Comparison of ENCODE assay signal across 1 cellular context in the genomic region with DNA sequence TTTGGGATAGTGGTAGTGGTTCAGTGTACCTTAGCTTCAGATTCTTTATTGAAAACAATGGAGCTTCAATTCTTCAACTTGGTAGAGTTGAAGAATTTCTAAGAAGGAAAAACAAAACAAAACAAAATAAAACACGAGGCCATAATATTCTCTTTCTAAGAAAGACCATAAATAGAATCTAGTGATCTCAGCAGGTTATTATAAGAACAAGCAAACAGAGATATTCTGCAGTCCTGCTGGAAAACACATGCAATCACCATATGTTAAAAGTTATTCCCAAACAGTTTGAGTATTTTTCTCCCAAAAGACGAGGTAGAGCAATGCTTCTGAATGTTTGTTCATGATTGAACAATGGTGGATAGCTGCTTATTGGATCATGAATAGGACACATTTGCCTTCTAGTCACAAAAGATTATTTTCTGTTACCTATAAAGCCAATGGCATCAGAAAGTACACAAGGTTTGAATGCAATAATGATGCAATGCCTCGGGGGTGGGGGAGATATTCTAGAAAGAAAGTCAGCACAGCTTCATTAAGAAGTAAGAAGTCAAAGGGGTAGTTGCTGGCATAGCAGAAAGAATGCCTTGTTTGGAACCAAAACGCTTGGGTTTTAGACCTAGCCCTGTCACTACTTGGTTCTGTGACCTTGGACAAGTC.
A peak's percentile ranks its signal among the peaks of the same experiment; 100 is the strongest.
TF ChIP-seq lines count a peak whose summit lies in the region.

No MANE protein-coding gene starts in this region.

TF ChIP-seq in K562, 482 proteins besides CTCF, POLR2A, EP300 and RAD21 (continues in another document):
- TF ChIP-seq CTCFL (IDR thresholded peaks at IDR 0.05; ENCODE audit: borderline replicate concordance, insufficient read depth, low read depth, low read length, poor library complexity, severe bottlenecking) (no peak), TRIM24 (IDR thresholded peaks at IDR 0.05) (0 out of 4 replicates have a peak, but pooled peaks of 1 of the 2 experiments have one; percentile 6), ATF7 (IDR thresholded peaks at IDR 0.05) (peak; percentile 56), CEBPB (tag; IDR thresholded peaks at IDR 0.05) (peak; percentile 83), ATF3 (IDR thresholded peaks at IDR 0.05) (peak; percentile 91), ATF3 (CRISPR knock-in tag; conservative IDR thresholded peaks at IDR 0.05) (no peak), CEBPG (CRISPR knock-in tag; IDR thresholded peaks at IDR 0.05) (peak; percentile 91), CEBPG (tag; conservative IDR thresholded peaks at IDR 0.05 in 1 of 2, IDR thresholded peaks at IDR 0.05 in 1 of 2) (peak; percentile 95), CUX1 (CRISPR knock-in tag; IDR thresholded peaks at IDR 0.05) (no peak), ARID4B (CRISPR knock-in tag; IDR thresholded peaks at IDR 0.05) (no peak), NR2C2 (CRISPR knock-in tag; IDR thresholded peaks at IDR 0.05) (no peak), NR2C2 (tag; IDR thresholded peaks at IDR 0.05) (peak; percentile 24; the same call in 1 of the 2 replicates)
- TF ChIP-seq, protein P1, sequence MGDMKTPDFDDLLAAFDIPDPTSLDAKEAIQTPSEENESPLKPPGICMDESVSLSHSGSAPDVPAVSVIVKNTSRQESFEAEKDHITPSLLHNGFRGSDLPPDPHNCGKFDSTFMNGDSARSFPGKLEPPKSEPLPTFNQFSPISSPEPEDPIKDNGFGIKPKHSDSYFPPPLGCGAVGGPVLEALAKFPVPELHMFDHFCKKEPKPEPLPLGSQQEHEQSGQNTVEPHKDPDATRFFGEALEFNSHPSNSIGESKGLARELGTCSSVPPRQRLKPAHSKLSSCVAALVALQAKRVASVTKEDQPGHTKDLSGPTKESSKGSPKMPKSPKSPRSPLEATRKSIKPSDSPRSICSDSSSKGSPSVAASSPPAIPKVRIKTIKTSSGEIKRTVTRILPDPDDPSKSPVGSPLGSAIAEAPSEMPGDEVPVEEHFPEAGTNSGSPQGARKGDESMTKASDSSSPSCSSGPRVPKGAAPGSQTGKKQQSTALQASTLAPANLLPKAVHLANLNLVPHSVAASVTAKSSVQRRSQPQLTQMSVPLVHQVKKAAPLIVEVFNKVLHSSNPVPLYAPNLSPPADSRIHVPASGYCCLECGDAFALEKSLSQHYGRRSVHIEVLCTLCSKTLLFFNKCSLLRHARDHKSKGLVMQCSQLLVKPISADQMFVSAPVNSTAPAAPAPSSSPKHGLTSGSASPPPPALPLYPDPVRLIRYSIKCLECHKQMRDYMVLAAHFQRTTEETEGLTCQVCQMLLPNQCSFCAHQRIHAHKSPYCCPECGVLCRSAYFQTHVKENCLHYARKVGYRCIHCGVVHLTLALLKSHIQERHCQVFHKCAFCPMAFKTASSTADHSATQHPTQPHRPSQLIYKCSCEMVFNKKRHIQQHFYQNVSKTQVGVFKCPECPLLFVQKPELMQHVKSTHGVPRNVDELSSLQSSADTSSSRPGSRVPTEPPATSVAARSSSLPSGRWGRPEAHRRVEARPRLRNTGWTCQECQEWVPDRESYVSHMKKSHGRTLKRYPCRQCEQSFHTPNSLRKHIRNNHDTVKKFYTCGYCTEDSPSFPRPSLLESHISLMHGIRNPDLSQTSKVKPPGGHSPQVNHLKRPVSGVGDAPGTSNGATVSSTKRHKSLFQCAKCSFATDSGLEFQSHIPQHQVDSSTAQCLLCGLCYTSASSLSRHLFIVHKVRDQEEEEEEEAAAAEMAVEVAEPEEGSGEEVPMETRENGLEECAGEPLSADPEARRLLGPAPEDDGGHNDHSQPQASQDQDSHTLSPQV (IDR thresholded peaks at IDR 0.05): 0 out of 2 replicates have a peak, but pooled peaks have one; percentile 7
- TF ChIP-seq, protein P2, sequence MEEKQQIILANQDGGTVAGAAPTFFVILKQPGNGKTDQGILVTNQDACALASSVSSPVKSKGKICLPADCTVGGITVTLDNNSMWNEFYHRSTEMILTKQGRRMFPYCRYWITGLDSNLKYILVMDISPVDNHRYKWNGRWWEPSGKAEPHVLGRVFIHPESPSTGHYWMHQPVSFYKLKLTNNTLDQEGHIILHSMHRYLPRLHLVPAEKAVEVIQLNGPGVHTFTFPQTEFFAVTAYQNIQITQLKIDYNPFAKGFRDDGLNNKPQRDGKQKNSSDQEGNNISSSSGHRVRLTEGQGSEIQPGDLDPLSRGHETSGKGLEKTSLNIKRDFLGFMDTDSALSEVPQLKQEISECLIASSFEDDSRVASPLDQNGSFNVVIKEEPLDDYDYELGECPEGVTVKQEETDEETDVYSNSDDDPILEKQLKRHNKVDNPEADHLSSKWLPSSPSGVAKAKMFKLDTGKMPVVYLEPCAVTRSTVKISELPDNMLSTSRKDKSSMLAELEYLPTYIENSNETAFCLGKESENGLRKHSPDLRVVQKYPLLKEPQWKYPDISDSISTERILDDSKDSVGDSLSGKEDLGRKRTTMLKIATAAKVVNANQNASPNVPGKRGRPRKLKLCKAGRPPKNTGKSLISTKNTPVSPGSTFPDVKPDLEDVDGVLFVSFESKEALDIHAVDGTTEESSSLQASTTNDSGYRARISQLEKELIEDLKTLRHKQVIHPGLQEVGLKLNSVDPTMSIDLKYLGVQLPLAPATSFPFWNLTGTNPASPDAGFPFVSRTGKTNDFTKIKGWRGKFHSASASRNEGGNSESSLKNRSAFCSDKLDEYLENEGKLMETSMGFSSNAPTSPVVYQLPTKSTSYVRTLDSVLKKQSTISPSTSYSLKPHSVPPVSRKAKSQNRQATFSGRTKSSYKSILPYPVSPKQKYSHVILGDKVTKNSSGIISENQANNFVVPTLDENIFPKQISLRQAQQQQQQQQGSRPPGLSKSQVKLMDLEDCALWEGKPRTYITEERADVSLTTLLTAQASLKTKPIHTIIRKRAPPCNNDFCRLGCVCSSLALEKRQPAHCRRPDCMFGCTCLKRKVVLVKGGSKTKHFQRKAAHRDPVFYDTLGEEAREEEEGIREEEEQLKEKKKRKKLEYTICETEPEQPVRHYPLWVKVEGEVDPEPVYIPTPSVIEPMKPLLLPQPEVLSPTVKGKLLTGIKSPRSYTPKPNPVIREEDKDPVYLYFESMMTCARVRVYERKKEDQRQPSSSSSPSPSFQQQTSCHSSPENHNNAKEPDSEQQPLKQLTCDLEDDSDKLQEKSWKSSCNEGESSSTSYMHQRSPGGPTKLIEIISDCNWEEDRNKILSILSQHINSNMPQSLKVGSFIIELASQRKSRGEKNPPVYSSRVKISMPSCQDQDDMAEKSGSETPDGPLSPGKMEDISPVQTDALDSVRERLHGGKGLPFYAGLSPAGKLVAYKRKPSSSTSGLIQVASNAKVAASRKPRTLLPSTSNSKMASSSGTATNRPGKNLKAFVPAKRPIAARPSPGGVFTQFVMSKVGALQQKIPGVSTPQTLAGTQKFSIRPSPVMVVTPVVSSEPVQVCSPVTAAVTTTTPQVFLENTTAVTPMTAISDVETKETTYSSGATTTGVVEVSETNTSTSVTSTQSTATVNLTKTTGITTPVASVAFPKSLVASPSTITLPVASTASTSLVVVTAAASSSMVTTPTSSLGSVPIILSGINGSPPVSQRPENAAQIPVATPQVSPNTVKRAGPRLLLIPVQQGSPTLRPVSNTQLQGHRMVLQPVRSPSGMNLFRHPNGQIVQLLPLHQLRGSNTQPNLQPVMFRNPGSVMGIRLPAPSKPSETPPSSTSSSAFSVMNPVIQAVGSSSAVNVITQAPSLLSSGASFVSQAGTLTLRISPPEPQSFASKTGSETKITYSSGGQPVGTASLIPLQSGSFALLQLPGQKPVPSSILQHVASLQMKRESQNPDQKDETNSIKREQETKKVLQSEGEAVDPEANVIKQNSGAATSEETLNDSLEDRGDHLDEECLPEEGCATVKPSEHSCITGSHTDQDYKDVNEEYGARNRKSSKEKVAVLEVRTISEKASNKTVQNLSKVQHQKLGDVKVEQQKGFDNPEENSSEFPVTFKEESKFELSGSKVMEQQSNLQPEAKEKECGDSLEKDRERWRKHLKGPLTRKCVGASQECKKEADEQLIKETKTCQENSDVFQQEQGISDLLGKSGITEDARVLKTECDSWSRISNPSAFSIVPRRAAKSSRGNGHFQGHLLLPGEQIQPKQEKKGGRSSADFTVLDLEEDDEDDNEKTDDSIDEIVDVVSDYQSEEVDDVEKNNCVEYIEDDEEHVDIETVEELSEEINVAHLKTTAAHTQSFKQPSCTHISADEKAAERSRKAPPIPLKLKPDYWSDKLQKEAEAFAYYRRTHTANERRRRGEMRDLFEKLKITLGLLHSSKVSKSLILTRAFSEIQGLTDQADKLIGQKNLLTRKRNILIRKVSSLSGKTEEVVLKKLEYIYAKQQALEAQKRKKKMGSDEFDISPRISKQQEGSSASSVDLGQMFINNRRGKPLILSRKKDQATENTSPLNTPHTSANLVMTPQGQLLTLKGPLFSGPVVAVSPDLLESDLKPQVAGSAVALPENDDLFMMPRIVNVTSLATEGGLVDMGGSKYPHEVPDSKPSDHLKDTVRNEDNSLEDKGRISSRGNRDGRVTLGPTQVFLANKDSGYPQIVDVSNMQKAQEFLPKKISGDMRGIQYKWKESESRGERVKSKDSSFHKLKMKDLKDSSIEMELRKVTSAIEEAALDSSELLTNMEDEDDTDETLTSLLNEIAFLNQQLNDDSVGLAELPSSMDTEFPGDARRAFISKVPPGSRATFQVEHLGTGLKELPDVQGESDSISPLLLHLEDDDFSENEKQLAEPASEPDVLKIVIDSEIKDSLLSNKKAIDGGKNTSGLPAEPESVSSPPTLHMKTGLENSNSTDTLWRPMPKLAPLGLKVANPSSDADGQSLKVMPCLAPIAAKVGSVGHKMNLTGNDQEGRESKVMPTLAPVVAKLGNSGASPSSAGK (IDR thresholded peaks at IDR 0.05): no peak
